Comparison of ENCODE assay signal across 8 cellular contexts in genomic region chr1:204989266-204990058, GRCh38. TPM values are rescaled to one million over a fixed set of nuclear protein-coding genes. Genes with fewer than 3 reads are reported as not detected.
A peak's percentile ranks its signal among the peaks of the same experiment; 100 is the strongest.
DNase-seq lines count a peak whose midpoint lies in the region; ATAC-seq, FAIRE-seq and TF ChIP-seq lines count a peak whose summit lies in the region.

No MANE protein-coding gene starts in this region.

- TF ChIP-seq CTCF in foreskin fibroblast (IDR thresholded peaks at IDR 0.05; ENCODE audit: low read depth, low read length) (peak; percentile 98), neutrophil (IDR thresholded peaks at IDR 0.05) (peak; percentile 98), tibial artery (IDR thresholded peaks at IDR 0.05) (peak; percentile 71 to 72)

- H3K9me3 ChIP-seq in neutrophil (no peaks in the 10 kb centered on the region), tibial artery (no peaks in the 10 kb centered on the region)

- intact Hi-C loops in tibial artery (cut with DNase I; ENCODE audit: low total_unique reads), result loop anchor here (5.0 to 10.0 kb wide), 2 partner anchors 73 to 265 kb away; no protein-coding TSS in a partner anchor

- H3K27me3 ChIP-seq in neutrophil (no peaks in the 10 kb centered on the region), tibial artery (no peaks in the 10 kb centered on the region)

- H3K36me3 ChIP-seq in neutrophil (no peaks in the 10 kb centered on the region), tibial artery (peaks cover 0 to 36% (median 0%) of the 10 kb centered on the region in 3 donors)

- H3K4me1 ChIP-seq in neutrophil (ENCODE audit: control insufficient read depth in 1 of 2, insufficient read depth in 1 of 2, low read depth in 1 of 2, low read length in 1 of 2), result peaks cover 56% of the 10 kb centered on the region in 2 experiments
- H3K4me1 ChIP-seq in tibial artery, result no peaks in the 10 kb centered on the region

- H3K4me3 ChIP-seq in foreskin fibroblast (ENCODE audit: low read depth in 1 of 2, low read length in 2 of 2) (no peak overlapping the region), neutrophil (ENCODE audit: low read depth in 1 of 2, low read length in 1 of 2) (no peak overlapping the region), tibial artery (no peak overlapping the region)

- ATAC-seq in HG02678 (IDR thresholded peaks at IDR 0.05; ENCODE audit: unreplicated experiment), result no peak

- DNase-seq in Daoy (ENCODE audit: low read depth) (peak; percentile 79), LoVo (ENCODE audit: low spot score) (peak; percentile 64), RCC 7860 (ENCODE audit: low spot score) (peak; percentile 41), foreskin fibroblast (peak; percentile 62 to 84), tibial artery (peak in 1 of 2 donors; percentile 39)
- peak; percentile 9 for DNase-seq in activated effector memory CD4-positive, alpha-beta T cell treated with Interleukin-2 at 50 U/mL for 16 hours

- H3K27ac ChIP-seq in neutrophil, result peak overlapping the region; percentile 99
- H3K27ac ChIP-seq in tibial artery, result no peak overlapping the region

- FAIRE-seq in RCC 7860 (lab: Jason Lieb, UNC), result no peak

RNA-seq across cellular contexts. Expression of gene CNTN2, which starts 53.5 kb away (rescaled TPM):
- total RNA-seq in Daoy (2014; rRNA removed; shearing (Covaris generic)), result not detected in 2 replicates
